In the genomic region with DNA sequence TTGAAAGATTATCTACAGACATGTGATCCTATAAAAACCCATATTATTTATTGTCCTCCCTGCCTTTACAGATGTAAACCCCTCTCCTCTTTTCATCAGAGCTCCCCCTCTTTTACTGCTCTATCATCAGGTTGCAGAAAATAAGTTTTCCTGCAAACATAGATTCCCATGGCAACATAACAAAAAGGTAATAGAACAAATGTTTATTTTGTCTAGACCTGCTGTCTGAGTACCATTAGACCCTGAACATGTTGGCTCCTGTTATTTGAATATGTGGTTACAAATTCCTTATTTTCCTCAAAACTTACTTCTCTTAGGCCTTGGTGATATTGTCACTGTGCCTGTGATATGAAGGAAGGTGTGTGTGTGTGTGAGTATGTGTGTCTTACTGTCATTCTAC, we compare ENCODE assay signal across 2 cellular contexts.
TF ChIP-seq lines count a peak whose summit lies in the region.

No MANE protein-coding gene starts in this region.

TF ChIP-seq in A549, 52 proteins besides CTCF, POLR2A, EP300 and RAD21:
- TF ChIP-seq JUN (IDR thresholded peaks at IDR 0.05) (no peak), RFX5 (IDR thresholded peaks at IDR 0.05) (no peak), NR3C1 (IDR thresholded peaks at IDR 0.05) (no peak), ZFP36 (IDR thresholded peaks at IDR 0.05; ENCODE audit: borderline replicate concordance, partially characterized antibody) (no peak), POLR2AphosphoS2 (conservative IDR thresholded peaks at IDR 0.05; ENCODE audit: low read length) (no peak), MYC (IDR thresholded peaks at IDR 0.05; ENCODE audit: borderline replicate concordance, low read length) (no peak), ESRRA (IDR thresholded peaks at IDR 0.05; ENCODE audit: borderline replicate concordance, low read length) (no peak), ZSCAN20 (CRISPR knock-in tag; IDR thresholded peaks at IDR 0.05) (no peak), KDM5A (IDR thresholded peaks at IDR 0.05) (no peak), BHLHE40 (IDR thresholded peaks at IDR 0.05; ENCODE audit: low read depth, low read length) (no peak), JUNB (IDR thresholded peaks at IDR 0.05) (no peak), ZC3H11A (IDR thresholded peaks at IDR 0.05) (no peak), EHMT2 (IDR thresholded peaks at IDR 0.05; ENCODE audit: low read depth) (no peak), RARB (CRISPR knock-in tag; IDR thresholded peaks at IDR 0.05) (no peak)
- TF ChIP-seq, protein P1, sequence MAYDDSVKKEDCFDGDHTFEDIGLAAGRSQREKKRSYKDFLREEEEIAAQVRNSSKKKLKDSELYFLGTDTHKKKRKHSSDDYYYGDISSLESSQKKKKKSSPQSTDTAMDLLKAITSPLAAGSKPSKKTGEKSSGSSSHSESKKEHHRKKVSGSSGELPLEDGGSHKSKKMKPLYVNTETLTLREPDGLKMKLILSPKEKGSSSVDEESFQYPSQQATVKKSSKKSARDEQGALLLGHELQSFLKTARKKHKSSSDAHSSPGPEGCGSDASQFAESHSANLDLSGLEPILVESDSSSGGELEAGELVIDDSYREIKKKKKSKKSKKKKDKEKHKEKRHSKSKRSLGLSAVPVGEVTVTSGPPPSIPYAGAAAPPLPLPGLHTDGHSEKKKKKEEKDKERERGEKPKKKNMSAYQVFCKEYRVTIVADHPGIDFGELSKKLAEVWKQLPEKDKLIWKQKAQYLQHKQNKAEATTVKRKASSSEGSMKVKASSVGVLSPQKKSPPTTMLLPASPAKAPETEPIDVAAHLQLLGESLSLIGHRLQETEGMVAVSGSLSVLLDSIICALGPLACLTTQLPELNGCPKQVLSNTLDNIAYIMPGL (CRISPR knock-in tag; IDR thresholded peaks at IDR 0.05; ENCODE audit: borderline replicate concordance): no peak
- TF ChIP-seq, protein P2, sequence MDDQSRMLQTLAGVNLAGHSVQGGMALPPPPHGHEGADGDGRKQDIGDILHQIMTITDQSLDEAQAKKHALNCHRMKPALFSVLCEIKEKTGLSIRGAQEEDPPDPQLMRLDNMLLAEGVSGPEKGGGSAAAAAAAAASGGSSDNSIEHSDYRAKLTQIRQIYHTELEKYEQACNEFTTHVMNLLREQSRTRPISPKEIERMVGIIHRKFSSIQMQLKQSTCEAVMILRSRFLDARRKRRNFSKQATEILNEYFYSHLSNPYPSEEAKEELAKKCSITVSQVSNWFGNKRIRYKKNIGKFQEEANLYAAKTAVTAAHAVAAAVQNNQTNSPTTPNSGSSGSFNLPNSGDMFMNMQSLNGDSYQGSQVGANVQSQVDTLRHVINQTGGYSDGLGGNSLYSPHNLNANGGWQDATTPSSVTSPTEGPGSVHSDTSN (IDR thresholded peaks at IDR 0.05): no peak
- TF ChIP-seq, protein P3, sequence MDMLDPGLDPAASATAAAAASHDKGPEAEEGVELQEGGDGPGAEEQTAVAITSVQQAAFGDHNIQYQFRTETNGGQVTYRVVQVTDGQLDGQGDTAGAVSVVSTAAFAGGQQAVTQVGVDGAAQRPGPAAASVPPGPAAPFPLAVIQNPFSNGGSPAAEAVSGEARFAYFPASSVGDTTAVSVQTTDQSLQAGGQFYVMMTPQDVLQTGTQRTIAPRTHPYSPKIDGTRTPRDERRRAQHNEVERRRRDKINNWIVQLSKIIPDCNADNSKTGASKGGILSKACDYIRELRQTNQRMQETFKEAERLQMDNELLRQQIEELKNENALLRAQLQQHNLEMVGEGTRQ (IDR thresholded peaks at IDR 0.05): no peak

TF ChIP-seq in IMR-90, 13 proteins besides CTCF, POLR2A, EP300 and RAD21:
- no peak for TF ChIP-seq SMC3 (IDR thresholded peaks at IDR 0.05; ENCODE audit: low read depth, low read length)
- no peak for TF ChIP-seq NFE2L2 (IDR thresholded peaks at IDR 0.05; ENCODE audit: low read depth, low read length)
- no peak for TF ChIP-seq FOS (IDR thresholded peaks at IDR 0.05; ENCODE audit: low read depth, low read length)
- TF ChIP-seq RFX5 (IDR thresholded peaks at IDR 0.05; ENCODE audit: low read depth, low read length): no peak
- no peak for TF ChIP-seq MAFK (IDR thresholded peaks at IDR 0.05; ENCODE audit: low read depth, low read length)
- TF ChIP-seq, protein P3 (IDR thresholded peaks at IDR 0.05; ENCODE audit: low read depth, low read length): no peak
TF ChIP-seq in IMR-90: peak in this region for 0.
